15 cellular contexts compared by ENCODE assay signal in the genomic region with DNA sequence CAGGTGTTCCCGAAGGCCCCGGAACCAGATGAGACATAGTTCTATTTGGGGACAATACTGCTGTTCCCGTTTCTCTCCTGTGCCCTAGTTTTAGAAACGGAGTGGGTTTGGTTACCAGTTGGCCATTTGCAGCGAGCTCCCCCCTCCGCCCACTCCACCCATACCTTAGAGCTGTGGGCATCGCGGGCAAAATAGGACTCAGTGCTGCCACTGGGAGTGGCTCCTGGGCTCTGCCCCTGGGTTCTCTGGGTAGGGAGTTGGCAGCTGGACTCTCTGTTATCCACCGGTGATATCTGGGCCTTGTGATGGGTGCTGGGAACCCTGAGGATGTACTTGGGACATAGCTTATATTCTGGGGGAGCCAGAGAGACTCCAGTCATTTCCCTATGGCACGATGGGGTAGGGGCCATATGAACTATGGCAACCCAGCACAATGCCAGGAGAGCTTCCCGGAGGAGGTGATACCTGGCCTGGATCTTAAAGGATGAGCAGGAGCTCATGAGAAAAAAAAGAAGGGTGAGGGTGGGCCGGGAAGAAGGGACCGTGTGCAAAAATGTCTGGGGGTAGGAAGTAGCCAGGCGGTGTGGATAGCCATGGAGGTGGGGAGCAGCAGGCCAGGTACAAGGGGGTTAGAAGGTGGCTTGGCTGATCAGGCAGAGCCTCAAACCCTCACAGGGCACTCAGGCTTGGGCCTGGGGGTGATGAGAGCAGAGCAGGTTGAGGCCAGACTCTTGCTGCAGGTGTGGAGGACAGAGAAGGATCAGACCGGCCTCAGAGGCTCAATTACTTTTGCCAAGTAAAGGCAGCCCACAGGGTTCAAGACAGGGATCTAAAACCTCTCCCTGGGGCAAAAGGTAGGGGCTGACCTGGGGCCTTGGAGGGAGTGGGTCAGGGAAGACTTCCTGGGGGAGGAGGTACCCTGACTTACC. TPM values are rescaled to one million over a fixed set of nuclear protein-coding genes. Genes with fewer than 3 reads are reported as not detected.
DNase-seq lines count a peak whose midpoint lies in the region; ATAC-seq, FAIRE-seq and TF ChIP-seq lines count a peak whose summit lies in the region.
"Had no signal": no experiment of that assay in that cellular context is flagged by ENCODE, and none has a peak within 500 bp of the region (broad histone marks: within the 10 kb centered on the region; RNA-seq: fewer than 3 reads in every experiment).

No MANE protein-coding gene starts in this region.

- no peak for TF ChIP-seq POLR2A in A549 (IDR thresholded peaks at IDR 0.05; ENCODE audit: low read length)

- no peaks in the 10 kb centered on the region for H3K9me3 ChIP-seq in A549
- H3K9me3 ChIP-seq: body of pancreas had no signal

- peak overlapping the region; percentile 27 for H3K27ac Mint-ChIP-seq in osteocyte (ENCODE audit: unreplicated experiment)

- H3K4me1 ChIP-seq in A549, result peaks cover 94% of the 10 kb centered on the region

- TF ChIP-seq RAD21 in A549 (conservative IDR thresholded peaks at IDR 0.05 in 1 of 2, IDR thresholded peaks at IDR 0.05 in 1 of 2), result no peak

- no peak overlapping the region for H3K4me3 Mint-ChIP-seq in osteocyte (ENCODE audit: unreplicated experiment)
- H3K4me3 Mint-ChIP-seq: activated CD8-positive, alpha-beta T cell treated with anti-CD3 and anti-CD28 coated beads, Interleukin-2, amount 10 ng/mL, durations not matched to agents 7 days and 5 days had no signal

- H3K4me2 ChIP-seq in A549, result peak overlapping the region; percentile 58

- no peak for DNase-seq in A549 (ENCODE audit: low read depth in 1 of 2, low spot score in 1 of 2)
- DNase-seq in RWPE1 (ENCODE audit: low spot score), result no peak
- DNase-seq in epithelial cell of prostate (ENCODE audit: low read depth, low spot score), result no peak
- no peak for DNase-seq in osteocyte (ENCODE audit: extremely low spot score, unreplicated experiment)
- no peak for DNase-seq in NCI-H1436 (lab: John Stamatoyannopoulos, UW)
- DNase-seq in dermis blood vessel endothelial cell, result no peak
- no peak for DNase-seq in superior temporal gyrus (ENCODE audit: extremely low spot score)
- DNase-seq: activated CD8-positive, alpha-beta T cell treated with anti-CD3 and anti-CD28 coated beads, Interleukin-2, amount 10 ng/mL, durations not matched to agents 7 days and 5 days; activated gamma-delta T cell treated with Interleukin-2 at 50 U/mL for 16 hours; Calu3 had no signal

- no peak overlapping the region for H3K4me3 ChIP-seq in A549
- H3K4me3 ChIP-seq: body of pancreas had no signal

- peaks cover 15% of the 10 kb centered on the region for H3K36me3 Mint-ChIP-seq in osteocyte (ENCODE audit: unreplicated experiment)

- H3K27me3 Mint-ChIP-seq in osteocyte (ENCODE audit: unreplicated experiment), result no peaks in the 10 kb centered on the region

- CTCF ChIA-PET in A549 (lab: Yijun Ruan, JAX) (interaction anchor here (1.2 to 3.0 kb wide), 5 partner anchors 9 to 32 kb away, joined by 3 to 19 read pairs (median 4); no protein-coding TSS in a partner anchor), RWPE1 (lab: Yijun Ruan, JAX) (interaction anchor here (0.5 to 1.3 kb wide), 7 partner anchors 9 to 1097 kb away, joined by 3 to 8 read pairs (median 3); no protein-coding TSS in a partner anchor)

- H3K9me3 Mint-ChIP-seq in osteocyte (ENCODE audit: unreplicated experiment), result no peaks in the 10 kb centered on the region

- TF ChIP-seq CTCF in A549 (IDR thresholded peaks at IDR 0.05) (no peak), RWPE1 (conservative IDR thresholded peaks at IDR 0.05; ENCODE audit: low read depth) (no peak), osteocyte (IDR thresholded peaks at IDR 0.05) (no peak)

- H3K4me1 Mint-ChIP-seq in osteocyte (ENCODE audit: unreplicated experiment), result peaks cover 31% of the 10 kb centered on the region

- no peak for TF ChIP-seq EP300 in A549 (IDR thresholded peaks at IDR 0.05)

- WGBS in A549 (ENCODE audit: missing lambda C conversion rate), result 85% methylated on average over 13 of the region's 15 CpGs

- FAIRE-seq in A549 (lab: Jason Lieb, UNC), result no peak
- FAIRE-seq: frontal cortex, GM18507, urothelium cell line had no signal

- H3K27ac ChIP-seq in A549 (peak overlapping the region; percentile 69 to 85), RWPE1 (peak overlapping the region; percentile 96), epithelial cell of prostate (peak overlapping the region; percentile 84)

- ATAC-seq in A549, result no peak
- ATAC-seq in HG02981 (IDR thresholded peaks at IDR 0.05; ENCODE audit: unreplicated experiment), result no peak
- ATAC-seq: activated CD8-positive, alpha-beta T cell treated with anti-CD3 and anti-CD28 coated beads, Interleukin-2, amount 10 ng/mL, durations not matched to agents 7 days and 5 days had no signal

- POLR2A ChIA-PET in A549 (lab: Yijun Ruan, JAX) (no interaction called here), RWPE1 (lab: Yijun Ruan, JAX; ENCODE audit: low non-redundant PET) (interaction anchor here (0.7 to 2.3 kb wide), 4 partner anchors 10 to 66 kb away, joined by 3 to 14 read pairs (median 3); a partner anchor contains a TSS)

TF ChIP-seq in A549, 52 proteins besides CTCF, POLR2A, EP300 and RAD21:
- TF ChIP-seq EHF (CRISPR knock-in tag; IDR thresholded peaks at IDR 0.05) (no peak), ZFP36 (IDR thresholded peaks at IDR 0.05; ENCODE audit: borderline replicate concordance, partially characterized antibody) (peak; percentile 43)

RNA-seq across cellular contexts. Expression of a gene that starts 9.6 kb away (rescaled TPM):
- 154 and 212 TPM in 2 replicates for polyA plus RNA-seq in A549 (2011; rRNA removed)
- polyA plus RNA-seq in A549 (2012; cell fraction: cytosol; rRNA removed), result 122 and 170 TPM in 2 replicates
- polyA plus RNA-seq in A549 (2012; cell fraction: nucleus; rRNA removed), result 500 and 511 TPM in 2 replicates
- polyA plus RNA-seq in A549 (2017; fragmentation: RNase III; extraction: RNeasy Plus Mini Kit Qiagen cat#74134 plus additional on column Dnase treatment), result 133 to 139 TPM (median 134 TPM) in 3 replicates
- 278 and 313 TPM in 2 replicates for polyA minus RNA-seq in A549 (2011; rRNA and poly(A)+ RNA removed)
- 30.1 and 32.5 TPM in 2 replicates for total RNA-seq in osteocyte
- total RNA-seq in dermis blood vessel endothelial cell, result 1.5 and 4.1 TPM in 2 replicates
